ENCODE assay signal across 15 cellular contexts in genomic region chr6:99143108-99143828, GRCh38.
DNase-seq lines count a peak whose midpoint lies in the region; ATAC-seq and TF ChIP-seq lines count a peak whose summit lies in the region.
"Had no signal": no experiment of that assay in that cellular context is flagged by ENCODE, and none has a peak within 500 bp of the region (broad histone marks: within the 10 kb centered on the region; RNA-seq: fewer than 3 reads in every experiment).

No MANE protein-coding gene starts in this region.

- TF ChIP-seq EP300 in esophagus muscularis mucosa (IDR thresholded peaks at IDR 0.05) = no peak

- no peaks in the 10 kb centered on the region for H3K9me3 ChIP-seq in esophagus muscularis mucosa
- H3K9me3 ChIP-seq: HAP-1 had no signal

- no peaks in the 10 kb centered on the region for H3K36me3 ChIP-seq in esophagus muscularis mucosa
- H3K36me3 ChIP-seq: BLaER1, HAP-1 had no signal

- no peak overlapping the region for H3K4me3 ChIP-seq in esophagus muscularis mucosa
- H3K4me3 ChIP-seq: BLaER1, GM23248, HAP-1 had no signal

- intact Hi-C loops in esophagus muscularis mucosa (cut with DNase I) = no loop called here

- peak; percentile 91 for ATAC-seq in left lobe of liver
- no peak for ATAC-seq in GM18519 (IDR thresholded peaks at IDR 0.05; ENCODE audit: low FRiP score, unreplicated experiment)
- ATAC-seq in activated CD4-positive, CD25-positive, alpha-beta regulatory T cell treated with anti-CD3 and anti-CD28 coated beads, Interleukin-2, amount 50 U/mL, for 24 hours = no peak
- ATAC-seq: CD8-positive, alpha-beta T cell had no signal

- no peak for TF ChIP-seq CTCF in esophagus muscularis mucosa (IDR thresholded peaks at IDR 0.05)

- 87% methylated on average over 5 of the region's 5 CpGs for WGBS in esophagus muscularis mucosa

- H3K4me1 ChIP-seq in esophagus muscularis mucosa = no peaks in the 10 kb centered on the region
- H3K4me1 ChIP-seq: BLaER1, HAP-1 had no signal

- no peak overlapping the region for H3K27ac ChIP-seq in esophagus muscularis mucosa (replicated peaks in 1 of 4)
- H3K27ac ChIP-seq: BLaER1, GM23248 had no signal

- peak; percentile 62 for DNase-seq in esophagus muscularis mucosa (ENCODE audit: extremely low spot score)
- no peak for DNase-seq in left lobe of liver (ENCODE audit: low spot score)
- peak; percentile 40 for DNase-seq in medulla oblongata (ENCODE audit: extremely low spot score)
- DNase-seq in SHP77 treated with DMSO at 0.1 percent for 48 hours (lab: John Stamatoyannopoulos, UW) = no peak
- no peak for DNase-seq in middle frontal gyrus (ENCODE audit: extremely low spot score, low spot score)
- DNase-seq: 8988T; Calu3; CD8-positive, alpha-beta T cell; DMS79 treated with DMSO at 0.1 percent for 48 hours; GF-D8; GM23248 had no signal

- H3K27me3 ChIP-seq in esophagus muscularis mucosa = peaks cover 0 to 4% (median 0%) of the 10 kb centered on the region in 4 donors
- H3K27me3 ChIP-seq: BLaER1 had no signal

- no peak for TF ChIP-seq POLR2A in esophagus muscularis mucosa (IDR thresholded peaks at IDR 0.05; ENCODE audit: low read depth)

Comparison
In these comparisons a context has a peak if more than half of its experiments do, and no peak if none do; other contexts are left out.
1. DNase-seq: peak in esophagus muscularis mucosa (single experiment) and medulla oblongata (single experiment); none in left lobe of liver (single experiment), SHP77 treated with DMSO at 0.1 percent for 48 hours (single experiment) and middle frontal gyrus (single experiment).